18 cellular contexts compared by ENCODE assay signal in genomic region chr4:88952081-88952480, GRCh38.
DNase-seq lines count a peak whose midpoint lies in the region; ATAC-seq and TF ChIP-seq lines count a peak whose summit lies in the region.
"Had no signal": no experiment of that assay in that cellular context is flagged by ENCODE, and none has a peak within 500 bp of the region (broad histone marks: within the 10 kb centered on the region; RNA-seq: fewer than 3 reads in every experiment).

No MANE protein-coding gene starts in this region.

- H3K9me3 ChIP-seq in subcutaneous abdominal adipose tissue (ENCODE audit: control insufficient read depth in 5 of 5, low read length in 5 of 5) (peaks cover 0 to 5% (median 0%) of the 10 kb centered on the region in 5 donors), WERI-Rb-1 (ENCODE audit: severe bottlenecking) (no peaks in the 10 kb centered on the region)

- ATAC-seq in left lobe of liver, result no peak
- ATAC-seq: PC-3 had no signal

- H3K36me3 ChIP-seq in subcutaneous abdominal adipose tissue (ENCODE audit: control insufficient read depth in 5 of 5, insufficient read depth in 5 of 5, low read length in 5 of 5), result no peaks in the 10 kb centered on the region
- no peaks in the 10 kb centered on the region for H3K36me3 ChIP-seq in WERI-Rb-1

- peaks cover 0 to 21% (median 12%) of the 10 kb centered on the region in 5 donors for H3K4me1 ChIP-seq in subcutaneous abdominal adipose tissue (ENCODE audit: control insufficient read depth in 5 of 5, insufficient read depth in 5 of 5, low read length in 5 of 5)

- H3K4me3 ChIP-seq in subcutaneous abdominal adipose tissue (ENCODE audit: low read depth in 1 of 5, low read length in 5 of 5) (no peak overlapping the region), WERI-Rb-1 (ENCODE audit: low read depth, low read length) (no peak overlapping the region)

- H3K27me3 ChIP-seq in subcutaneous abdominal adipose tissue (ENCODE audit: control insufficient read depth in 5 of 5, insufficient read depth in 4 of 5, low read length in 5 of 5), result no peaks in the 10 kb centered on the region
- no peaks in the 10 kb centered on the region for H3K27me3 ChIP-seq in WERI-Rb-1 (ENCODE audit: insufficient read depth, low read depth, severe bottlenecking)

- peak overlapping the region in 1 of 5 donors; percentile 47 for H3K9ac ChIP-seq in subcutaneous abdominal adipose tissue (ENCODE audit: low read length in 5 of 5)

- H3K27ac ChIP-seq in subcutaneous abdominal adipose tissue (ENCODE audit: low read depth, low read length) (peak overlapping the region; percentile 70), WERI-Rb-1 (no peak overlapping the region)

- no peak for TF ChIP-seq CTCF in WERI-Rb-1 (IDR thresholded peaks at IDR 0.05; ENCODE audit: low read depth, low read length)

- peak; percentile 54 for DNase-seq in brain pericyte (ENCODE audit: low read depth, low spot score)
- DNase-seq in fibroblast of the conjunctiva (ENCODE audit: low read depth), result peak; percentile 55
- no peak for DNase-seq in NCI-H146 treated with DMSO at 0.1 percent for 48 hours (lab: John Stamatoyannopoulos, UW; ENCODE audit: unreplicated experiment)
- no peak for DNase-seq in left lobe of liver (ENCODE audit: low spot score)
- DNase-seq in activated CD4-positive, alpha-beta T cell treated with anti-CD3 and anti-CD28 coated beads, Interleukin-2, amount 50 U/mL, for 4 hours, result no peak
- no peak for DNase-seq in WERI-Rb-1
- DNase-seq: CD4-positive, CD25-positive, alpha-beta regulatory T cell; DMS79 treated with DMSO at 0.1 percent for 48 hours; MV-4-11; NCI-H1105 treated with DMSO at 0.1 percent for 48 hours; NCI-H1694; NCI-H2081; NCI-H2171; NCI-H446; NCI-H526; PC-3; SHP77 had no signal

Comparison
In these comparisons a context has a peak if more than half of its experiments do, and no peak if none do; other contexts are left out.
1. DNase-seq: peak in brain pericyte (single experiment) and fibroblast of the conjunctiva (single experiment); none in NCI-H146 treated with DMSO at 0.1 percent for 48 hours (single experiment), left lobe of liver (single experiment), activated CD4-positive, alpha-beta T cell treated with anti-CD3 and anti-CD28 coated beads, Interleukin-2, amount 50 U/mL, for 4 hours (0 of 2) and WERI-Rb-1 (single experiment).